Comparison of ENCODE assay signal across 8 cellular contexts in the genomic region with DNA sequence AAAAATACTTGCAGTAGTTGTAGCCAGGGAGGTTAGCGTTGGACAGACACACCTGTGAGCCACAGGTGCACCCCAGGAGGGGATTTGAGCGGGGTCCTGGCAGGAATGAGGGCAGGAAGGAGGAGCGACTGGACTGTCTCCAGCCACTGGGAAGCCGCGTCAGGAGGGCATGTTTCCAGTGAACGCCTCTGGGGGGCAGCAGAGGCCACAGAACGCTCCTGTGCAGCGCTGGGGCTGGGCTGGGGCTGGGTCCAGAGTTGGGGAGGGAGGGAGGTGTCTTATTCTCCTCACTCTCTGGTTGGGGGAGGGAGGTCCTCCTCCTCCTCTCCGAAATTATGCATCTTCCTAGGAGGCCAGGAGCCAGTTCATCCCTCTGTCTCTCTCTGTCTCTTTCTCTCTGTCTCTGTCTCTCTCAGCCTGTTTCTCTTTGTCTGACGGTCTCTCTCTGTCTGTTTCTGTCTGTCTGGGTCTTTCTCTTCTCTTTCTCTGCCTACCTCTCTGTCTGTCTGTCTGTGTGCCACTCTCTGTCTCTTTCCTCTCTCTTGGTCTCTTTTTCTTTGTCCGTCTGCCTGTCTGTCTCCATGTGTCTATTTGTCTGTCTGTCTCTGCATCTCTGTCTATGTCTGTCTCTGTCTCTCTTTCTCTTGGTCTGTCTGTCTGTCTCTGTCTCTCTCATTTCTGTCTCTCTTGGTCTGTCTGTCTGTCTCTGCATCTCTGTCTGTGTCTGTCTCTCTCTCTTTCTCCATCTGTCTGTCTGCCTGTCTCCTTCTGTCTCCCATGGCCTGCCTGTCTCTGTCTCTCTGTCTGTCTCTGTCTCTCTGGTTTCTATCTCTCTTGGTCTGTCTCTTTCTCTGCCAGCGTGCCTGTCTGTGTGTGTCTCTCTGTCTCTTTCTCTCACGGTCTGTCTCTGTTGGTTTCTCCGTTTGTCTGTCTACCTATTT. TPM values are rescaled to one million over a fixed set of nuclear protein-coding genes. Genes with fewer than 3 reads are reported as not detected.
DNase-seq lines count a peak whose midpoint lies in the region; ATAC-seq, FAIRE-seq and TF ChIP-seq lines count a peak whose summit lies in the region.

No MANE protein-coding gene starts in this region.

- no peak overlapping the region for H3K27ac ChIP-seq in sigmoid colon

- intact Hi-C loops in left ventricle myocardium superior (cut with micrococcal nuclease) = no loop called here
- intact Hi-C loops in sigmoid colon (cut with DNase I) = loop anchor here (5.0 kb wide), 1 partner anchor 628 kb away; no protein-coding TSS in a partner anchor

- peak overlapping the region; percentile 8 for H3K27ac Mint-ChIP-seq in T-helper 1 cell treated with Interleukin-12 subunit alpha and Interleukin-12 subunit beta and Interleukin-4 antibody, amounts not matched to agents 30 μg/mL and 1 μg/mL, for 36 hours

- DNase-seq in AG08396 (ENCODE audit: low spot score) (peak; percentile 83), GM18507 (ENCODE audit: extremely low spot score, insufficient read length, low read depth) (peak; percentile 53), NB4 (ENCODE audit: low read depth) (peak; percentile 81), amniotic stem cell (lab: John Stamatoyannopoulos, UW) (peak; percentile 33), left ventricle myocardium superior (peak; percentile 81), sigmoid colon (peak; percentile 83)

- H3K4me3 ChIP-seq in NB4 (ENCODE audit: low read depth, low read length) = no peak overlapping the region
- no peak overlapping the region for H3K4me3 ChIP-seq in sigmoid colon

- H3K27me3 Mint-ChIP-seq in T-helper 1 cell treated with Interleukin-12 subunit alpha and Interleukin-12 subunit beta and Interleukin-4 antibody, amounts not matched to agents 30 μg/mL and 1 μg/mL, for 36 hours (ENCODE audit: low read depth) = no peaks in the 10 kb centered on the region

- H3K9me3 ChIP-seq in sigmoid colon = no peaks in the 10 kb centered on the region

- H3K4me3 Mint-ChIP-seq in T-helper 1 cell treated with Interleukin-12 subunit alpha and Interleukin-12 subunit beta and Interleukin-4 antibody, amounts not matched to agents 30 μg/mL and 1 μg/mL, for 36 hours = no peak overlapping the region

- ATAC-seq in left ventricle myocardium superior (peak; percentile 94), HG03571 (IDR thresholded peaks at IDR 0.05; ENCODE audit: unreplicated experiment) (no peak)

- peaks cover 3% of the 10 kb centered on the region for H3K4me1 Mint-ChIP-seq in T-helper 1 cell treated with Interleukin-12 subunit alpha and Interleukin-12 subunit beta and Interleukin-4 antibody, amounts not matched to agents 30 μg/mL and 1 μg/mL, for 36 hours (ENCODE audit: low read depth)

- FAIRE-seq in GM18507 (lab: Jason Lieb, UNC) = peak; percentile 89

- no peaks in the 10 kb centered on the region for H3K36me3 Mint-ChIP-seq in T-helper 1 cell treated with Interleukin-12 subunit alpha and Interleukin-12 subunit beta and Interleukin-4 antibody, amounts not matched to agents 30 μg/mL and 1 μg/mL, for 36 hours (ENCODE audit: low read depth)

- no peaks in the 10 kb centered on the region for H3K36me3 ChIP-seq in sigmoid colon

- WGBS in sigmoid colon, 2 donors = 26 to 28% methylated on average over 14 of the region's 14 CpGs

- H3K9me3 Mint-ChIP-seq in T-helper 1 cell treated with Interleukin-12 subunit alpha and Interleukin-12 subunit beta and Interleukin-4 antibody, amounts not matched to agents 30 μg/mL and 1 μg/mL, for 36 hours = no peaks in the 10 kb centered on the region

- no peak for TF ChIP-seq POLR2A in NB4 (IDR thresholded peaks at IDR 0.05; ENCODE audit: extremely low read depth, insufficient read length)
- TF ChIP-seq POLR2A in sigmoid colon (IDR thresholded peaks at IDR 0.05) = no peak

- no peak for TF ChIP-seq EP300 in sigmoid colon (IDR thresholded peaks at IDR 0.05)

- no peaks in the 10 kb centered on the region for H3K27me3 ChIP-seq in sigmoid colon

- TF ChIP-seq CTCF in NB4 (IDR thresholded peaks at IDR 0.05; ENCODE audit: low read depth, low read length) (peak; percentile 94), sigmoid colon (IDR thresholded peaks at IDR 0.05) (peak; percentile 56 to 79 (median 72))

- peaks cover 0 to 8% (median 6%) of the 10 kb centered on the region in 4 donors for H3K4me1 ChIP-seq in sigmoid colon

RNA-seq across cellular contexts. Expression of gene PSMG3, which starts 9.9 kb away (rescaled TPM):
- total RNA-seq in left ventricle myocardium superior (11.8 TPM), sigmoid colon (10 to 100 TPM; 23.3 to 52.8 (median 41.6) TPM)
- 10 to 100 TPM; 50.5 to 68.0 (median 66.6) TPM for polyA plus RNA-seq in sigmoid colon

RNA-seq across cellular contexts. Expression of gene TMEM184A, which starts 23.7 kb away (rescaled TPM):
- total RNA-seq in left ventricle myocardium superior (0.22 TPM), sigmoid colon (under 1 TPM in 1 of 4 donors, not detected in 3; 0.28 TPM)
- 10 to 100 TPM in 2 of 3 donors, 1 to 10 TPM in 1; 8.4 to 60.3 (median 10.2) TPM for polyA plus RNA-seq in sigmoid colon

RNA-seq across cellular contexts. Expression of gene MAFK, which starts 49.2 kb away (rescaled TPM):
- 47.2 TPM for total RNA-seq in left ventricle myocardium superior
- 10 to 100 TPM; 22.1 to 57.6 (median 42.5) TPM for total RNA-seq in sigmoid colon
- 10 to 100 TPM; 34.8 to 43.0 (median 42.1) TPM for polyA plus RNA-seq in sigmoid colon

Comparison
In these comparisons a context has a peak if more than half of its experiments do, and no peak if none do; other contexts are left out.
1. DNase-seq: peak in every context shown above with its lines; median percentile 83 in AG08396; 83 in sigmoid colon; 81 in NB4; 81 in left ventricle myocardium superior; 53 in GM18507; 33 in amniotic stem cell.